28 cellular contexts compared by ENCODE assay signal in genomic region chr1:188058801-188059200, GRCh38.
"Had no signal": no experiment of that assay in that cellular context is flagged by ENCODE, and none has a peak within 500 bp of the region (broad histone marks: within the 10 kb centered on the region; RNA-seq: fewer than 3 reads in every experiment).

No MANE protein-coding gene starts in this region.

- H3K36me3 ChIP-seq: esophagus squamous epithelium, gastrocnemius medialis, heart right ventricle, left lung, lower lobe of right lung had no signal

- H3K27ac Mint-ChIP-seq: dendritic cell treated with granulocyte-macrophage colony-stimulating factor and Interleukin-4, amounts not matched to agents 40 ng/mL and 50 ng/mL, for 4 days; effector memory CD8-positive, alpha-beta T cell; endodermal cell; mesothelial cell of epicardium; naive B cell; naive thymus-derived CD8-positive, alpha-beta T cell had no signal

- H3K27me3 Mint-ChIP-seq: dendritic cell treated with granulocyte-macrophage colony-stimulating factor and Interleukin-4, amounts not matched to agents 40 ng/mL and 50 ng/mL, for 4 days; effector memory CD8-positive, alpha-beta T cell; naive B cell; naive thymus-derived CD8-positive, alpha-beta T cell had no signal

- H3K4me1 ChIP-seq: esophagus squamous epithelium, gastrocnemius medialis, heart right ventricle, left lung, lower lobe of right lung had no signal

- H3K4me3 ChIP-seq: esophagus squamous epithelium, gastrocnemius medialis, heart right ventricle, left lung, lower lobe of right lung, mucosa of descending colon had no signal

- H3K9me3 ChIP-seq: esophagus squamous epithelium, gastrocnemius medialis, left lung, lower lobe of right lung had no signal

- H3K4me1 Mint-ChIP-seq: endodermal cell; naive B cell; naive thymus-derived CD8-positive, alpha-beta T cell had no signal

- H3K4me3 Mint-ChIP-seq: dendritic cell treated with granulocyte-macrophage colony-stimulating factor and Interleukin-4, amounts not matched to agents 40 ng/mL and 50 ng/mL, for 4 days; effector memory CD8-positive, alpha-beta T cell; endodermal cell; mesothelial cell of epicardium; naive B cell; naive thymus-derived CD8-positive, alpha-beta T cell had no signal

- ATAC-seq: effector memory CD8-positive, alpha-beta T cell; esophagus mucosa; gastrocnemius medialis; heart right ventricle; left cardiac atrium; left lung; left ventricle myocardium superior; lower lobe of right lung; mucosa of descending colon; naive thymus-derived CD8-positive, alpha-beta T cell had no signal

- H3K9me3 Mint-ChIP-seq: endodermal cell had no signal

- H3K27me3 ChIP-seq: esophagus squamous epithelium, gastrocnemius medialis, heart right ventricle, left lung had no signal

- FAIRE-seq: endometrium, islet of Langerhans, keratinocyte had no signal

- DNase-seq: cortex of kidney; effector CD8-positive, alpha-beta T cell; effector memory CD8-positive, alpha-beta T cell; endodermal cell; erythroblast; esophagus squamous epithelium; foreskin fibroblast; foreskin melanocyte; gastrocnemius medialis; glutamatergic neuron; head of caudate nucleus; heart right ventricle; hippocampal formation; left cardiac atrium; left lung; left ventricle myocardium superior; lower lobe of right lung; mesenchymal stem cell; mucosa of descending colon; naive B cell; naive thymus-derived CD8-positive, alpha-beta T cell had no signal

- H3K36me3 Mint-ChIP-seq: naive B cell; naive thymus-derived CD8-positive, alpha-beta T cell had no signal

- H3K27ac ChIP-seq: epithelial cell of prostate, esophagus squamous epithelium, gastrocnemius medialis, heart right ventricle, left lung, lower lobe of right lung had no signal
